Comparison of ENCODE assay signal across 30 cellular contexts in genomic region chr2:79162132-79162531, GRCh38. TPM values are rescaled to one million over a fixed set of nuclear protein-coding genes. Genes with fewer than 3 reads are reported as not detected.
"Had no signal": no experiment of that assay in that cellular context is flagged by ENCODE, and none has a peak within 500 bp of the region (broad histone marks: within the 10 kb centered on the region; RNA-seq: fewer than 3 reads in every experiment).

No MANE protein-coding gene starts in this region.

- DNase-seq: activated CD4-positive, alpha-beta T cell treated with anti-CD3 and anti-CD28 coated beads for 1 hour; activated CD4-positive, alpha-beta T cell treated with anti-CD3 and anti-CD28 coated beads for 4 hours; activated CD4-positive, alpha-beta T cell treated with anti-CD3 and anti-CD28 coated beads, Interleukin-2, amount 10 ng/mL, durations not matched to agents 7 days and 5 days; activated CD4-positive, alpha-beta T cell treated with anti-CD3 and anti-CD28 coated beads, Interleukin-2, amount 50 U/mL, for 48 hours; activated CD8-positive, alpha-beta memory T cell treated with anti-CD3 and anti-CD28 coated beads for 24 hours; activated CD8-positive, alpha-beta T cell treated with anti-CD3 and anti-CD28 coated beads for 36 hours; activated effector memory CD4-positive, alpha-beta T cell treated with Interleukin-2 at 50 U/mL for 16 hours; activated gamma-delta T cell treated with Interleukin-2 at 50 U/mL for 16 hours; activated naive CD4-positive, alpha-beta T cell treated with anti-CD3 and anti-CD28 coated beads, Interleukin-2, amount 50 U/mL, for 16 hours; activated naive CD4-positive, alpha-beta T cell treated with Interleukin-2 at 50 U/mL for 16 hours; activated T-cell treated with anti-CD3 and anti-CD28 coated beads, Interleukin-2, amount 50 U/mL, for 4 hours; amniotic stem cell; anterior cingulate cortex; central memory CD4-positive, alpha-beta T cell; cerebellar nuclear complex; colonic mucosa; effector CD8-positive, alpha-beta T cell; foreskin keratinocyte; gastrocnemius medialis; glutamatergic neuron; heart right ventricle; SW 1271; T-helper 1 cell; T-helper 17 cell had no signal

- ATAC-seq: activated CD8-positive, alpha-beta T cell treated with anti-CD3 and anti-CD28 coated beads for 36 hours; activated T-cell treated with anti-CD3 and anti-CD28 coated beads, Interleukin-2, amount 50 U/mL, for 4 hours; activated T-helper 17 cell treated with anti-CD3 and anti-CD28 coated beads, Interleukin-2, amount 50 U/mL, for 72 hours; foreskin keratinocyte; gastrocnemius medialis; heart right ventricle; T-helper 17 cell; WTC11 had no signal

- H3K27me3 ChIP-seq: colonic mucosa, esophagus muscularis mucosa, foreskin keratinocyte, gastrocnemius medialis, heart right ventricle had no signal

- H3K4me3 ChIP-seq: colonic mucosa, esophagus muscularis mucosa, gastrocnemius medialis, heart right ventricle had no signal

- H3K36me3 ChIP-seq: colonic mucosa, esophagus muscularis mucosa, gastrocnemius medialis, heart right ventricle had no signal

- H3K4me1 ChIP-seq: colonic mucosa, esophagus muscularis mucosa, foreskin keratinocyte, gastrocnemius medialis, heart right ventricle had no signal

- H3K27ac ChIP-seq: colonic mucosa, esophagus muscularis mucosa, foreskin keratinocyte, gastrocnemius medialis, heart right ventricle had no signal

- FAIRE-seq: astrocyte had no signal

- H3K9me3 ChIP-seq: colonic mucosa, esophagus muscularis mucosa, gastrocnemius medialis, heart right ventricle had no signal

RNA-seq across cellular contexts. Expression of gene REG3A, which starts 2.6 kb away (rescaled TPM):
- total RNA-seq: activated CD4-positive, alpha-beta T cell treated with anti-CD3 and anti-CD28 coated beads, Interleukin-2, amount 10 ng/mL, durations not matched to agents 7 days and 5 days; activated CD8-positive, alpha-beta T cell treated with anti-CD3 and anti-CD28 coated beads for 36 hours; activated T-helper 17 cell treated with anti-CD3 and anti-CD28 coated beads, Interleukin-2, amount 50 U/mL, for 72 hours; astrocyte; dermis microvascular lymphatic vessel endothelial cell; epithelial cell of proximal tubule; esophagus muscularis mucosa; foreskin keratinocyte; gastrocnemius medialis; heart right ventricle; T-helper 17 cell; WTC11 had no signal
- polyA plus RNA-seq: foreskin keratinocyte, heart right ventricle had no signal

RNA-seq across cellular contexts. Expression of gene REG1A, which starts 41.8 kb away (rescaled TPM):
- total RNA-seq: activated CD4-positive, alpha-beta T cell treated with anti-CD3 and anti-CD28 coated beads, Interleukin-2, amount 10 ng/mL, durations not matched to agents 7 days and 5 days; activated CD8-positive, alpha-beta T cell treated with anti-CD3 and anti-CD28 coated beads for 36 hours; activated T-helper 17 cell treated with anti-CD3 and anti-CD28 coated beads, Interleukin-2, amount 50 U/mL, for 72 hours; astrocyte; dermis microvascular lymphatic vessel endothelial cell; epithelial cell of proximal tubule; foreskin keratinocyte; gastrocnemius medialis; T-helper 17 cell had no signal
- polyA plus RNA-seq: foreskin keratinocyte had no signal
